8 cellular contexts compared by ENCODE assay signal in genomic region chr16:67155305-67156145, GRCh38. TPM values are rescaled to one million over a fixed set of nuclear protein-coding genes. Genes with fewer than 3 reads are reported as not detected.
DNase-seq lines count a peak whose midpoint lies in the region; ATAC-seq and TF ChIP-seq lines count a peak whose summit lies in the region.

No MANE protein-coding gene starts in this region.

- no peaks in the 10 kb centered on the region; the same call in 2 of the 3 replicates for H3K36me3 Mint-ChIP-seq in GM23338 (ENCODE audit: low read depth)

- peaks cover 5% of the 10 kb centered on the region; the same call in 1 of the 2 replicates for H4K20me1 ChIP-seq in GM23338 (replicated peaks; ENCODE audit: insufficient read depth)

- ATAC-seq in GM23338 (peak; percentile 52), lung (ENCODE audit: insufficient read depth, low FRiP score) (no peak)

- DNase-seq in AG09319 (ENCODE audit: extremely low read depth, low read depth) (no peak), GM23338 (ENCODE audit: low spot score) (peak; percentile 84), NCI-H69 (lab: John Stamatoyannopoulos, UW) (peak; percentile 78), lung (ENCODE audit: low spot score) (peak; percentile 76)
- DNase-seq in activated CD4-positive, alpha-beta T cell treated with anti-CD3 and anti-CD28 coated beads, Interleukin-2, amount 50 U/mL, for 48 hours, result peak; percentile 79 to 82
- peak; percentile 63 for DNase-seq in stimulated activated CD8-positive, alpha-beta memory T cell treated with anti-CD3 and anti-CD28 coated beads, Interleukin-12 subunit alpha, Interleukin-12 subunit beta, amount 100 ng/mL, for 1 hour (ENCODE audit: low read depth)
- no peak for DNase-seq in NK-92 treated with Interleukin-12 subunit alpha and Interleukin-12 subunit beta, amount 100 ng/mL, for 24 hours (lab: John Stamatoyannopoulos, UW)

- H3K27me3 Mint-ChIP-seq in GM23338 (ENCODE audit: insufficient read depth, low read depth, poor library complexity), result peaks cover 95% of the 10 kb centered on the region

- H3K36me3 ChIP-seq in GM23338 (ENCODE audit: insufficient read depth), result no peaks in the 10 kb centered on the region
- no peaks in the 10 kb centered on the region for H3K36me3 ChIP-seq in duodenal mucosa (ENCODE audit: control insufficient read depth in 1 of 2, insufficient read depth in 2 of 2, low read length in 2 of 2)
- H3K36me3 ChIP-seq in lung (ENCODE audit: control insufficient read depth in 2 of 2, insufficient read depth in 2 of 2, low read length in 2 of 2), result no peaks in the 10 kb centered on the region

- peak overlapping the region; percentile 87 for H3K4me2 ChIP-seq in GM23338

- H3K27ac Mint-ChIP-seq in GM23338, result no peak overlapping the region

- H3K9me3 Mint-ChIP-seq in GM23338, result peaks cover 3% of the 10 kb centered on the region; the same call in 1 of the 3 replicates

- WGBS in lung, 2 donors, result 15 to 20% methylated on average over 60 to 74 of the region's 74 CpGs

- peaks cover 18% of the 10 kb centered on the region; the same call in 2 of the 3 replicates for H3K4me1 Mint-ChIP-seq in GM23338

- TF ChIP-seq CTCF in AG09319 (IDR thresholded peaks at IDR 0.05; ENCODE audit: low read depth, low read length), result peak; percentile 55
- TF ChIP-seq CTCF in GM23338 (conservative IDR thresholded peaks at IDR 0.05; ENCODE audit: low read depth in 2 of 2), result peak; percentile 73 to 94
- peak; percentile 96 for TF ChIP-seq CTCF in lung (IDR thresholded peaks at IDR 0.05; ENCODE audit: control extremely low read depth, extremely low read depth)

- H3K4me3 Mint-ChIP-seq in GM23338, result peak overlapping the region; percentile 66

- H3K4me1 ChIP-seq in GM23338 (ENCODE audit: insufficient read depth), result peaks cover 25% of the 10 kb centered on the region; the same call in 1 of the 2 replicates
- peaks cover 30 to 47% of the 10 kb centered on the region in 2 donors for H3K4me1 ChIP-seq in duodenal mucosa (ENCODE audit: control insufficient read depth in 1 of 2, insufficient read depth in 2 of 2, low read length in 2 of 2)
- H3K4me1 ChIP-seq in lung (ENCODE audit: control insufficient read depth in 2 of 2, insufficient read depth in 2 of 2, low read length in 2 of 2), result peaks cover 0 to 9% of the 10 kb centered on the region in 2 donors

- H3K9me3 ChIP-seq in duodenal mucosa (ENCODE audit: control insufficient read depth in 1 of 2, low read length in 2 of 2), result no peaks in the 10 kb centered on the region
- H3K9me3 ChIP-seq in lung (ENCODE audit: control insufficient read depth in 2 of 2, insufficient read depth in 1 of 2, low read length in 1 of 2), result no peaks in the 10 kb centered on the region

- no peaks in the 10 kb centered on the region for H3K9me2 ChIP-seq in GM23338 (ENCODE audit: insufficient read depth)

- H3K9ac ChIP-seq in duodenal mucosa (ENCODE audit: low read depth in 1 of 2, low read length in 2 of 2), result no peak overlapping the region

- H3K79me2 ChIP-seq in GM23338 (replicated peaks; ENCODE audit: insufficient read depth), result no peaks in the 10 kb centered on the region

- H3K4me3 ChIP-seq in GM23338, result peak overlapping the region; percentile 57
- H3K4me3 ChIP-seq in duodenal mucosa (ENCODE audit: low read depth in 1 of 2, low read length in 2 of 2), result peak overlapping the region; percentile 28 to 29
- H3K4me3 ChIP-seq in lung, result no peak overlapping the region

- peaks cover 5% of the 10 kb centered on the region; the same call in 1 of the 2 replicates for H3F3A ChIP-seq in GM23338 (replicated peaks; ENCODE audit: low read depth)

- H2AFZ ChIP-seq in GM23338, result peak overlapping the region; percentile 72; the same call in 1 of the 2 replicates

- H3K27ac ChIP-seq in GM23338 (ENCODE audit: low read depth) (no peak overlapping the region), duodenal mucosa (ENCODE audit: low read depth, low read length) (no peak overlapping the region), lung (ENCODE audit: low read depth in 1 of 2, low read length in 1 of 2) (no peak overlapping the region)

- H3K27me3 ChIP-seq in GM23338 (ENCODE audit: insufficient read depth) (peaks cover 100% of the 10 kb centered on the region), duodenal mucosa (ENCODE audit: control insufficient read depth in 1 of 2, insufficient read depth in 2 of 2, low read length in 2 of 2) (no peaks in the 10 kb centered on the region), lung (ENCODE audit: control insufficient read depth, insufficient read depth) (no peaks in the 10 kb centered on the region)

TF ChIP-seq in GM23338, 12 proteins besides CTCF, POLR2A, EP300 and RAD21 (continues in another document):
- no peak for TF ChIP-seq POLR2AphosphoS5 (IDR thresholded peaks at IDR 0.05; ENCODE audit: low read depth)
- no peak for TF ChIP-seq EZH2 (IDR thresholded peaks at IDR 0.05; ENCODE audit: low read depth, unreplicated experiment)
- TF ChIP-seq ZNF331 (CRISPR knock-in tag; IDR thresholded peaks at IDR 0.05; ENCODE audit: low read depth), result no peak
- TF ChIP-seq JUNB (IDR thresholded peaks at IDR 0.05; ENCODE audit: unreplicated experiment), result no peak
- TF ChIP-seq ZNF114 (CRISPR knock-in tag; IDR thresholded peaks at IDR 0.05), result no peak
- no peak for TF ChIP-seq STAT1 (IDR thresholded peaks at IDR 0.05; ENCODE audit: unreplicated experiment)
- TF ChIP-seq REST (IDR thresholded peaks at IDR 0.05; ENCODE audit: unreplicated experiment), result no peak
- TF ChIP-seq EZH2phosphoT487 (IDR thresholded peaks at IDR 0.05; ENCODE audit: unreplicated experiment), result peak; percentile 78
- TF ChIP-seq CREB1 (CRISPR knock-in tag; IDR thresholded peaks at IDR 0.05; ENCODE audit: low read depth), result peak; percentile 20; the same call in 1 of the 2 replicates

RNA-seq across cellular contexts. Expression of gene TRADD, which starts 4.2 kb away (rescaled TPM):
- 0.42 TPM in 1 of 2 replicates, not detected in the other for total RNA-seq in GM23338 (2014; rRNA removed; shearing (Covaris generic))
- polyA plus RNA-seq in GM23338 (2016; fragmentation: Nextera tagmentation; extraction: Ambion mirVana) (0.50 and 0.55 TPM in 2 replicates), lung (10 to 100 TPM; 17.5 to 37.2 TPM)
- total RNA-seq in lung, result 10 to 100 TPM; 12.4 to 36.1 TPM

RNA-seq across cellular contexts. Expression of gene FBXL8, which starts 4.2 kb away (rescaled TPM):
- not detected in 2 replicates for total RNA-seq in GM23338 (2014; rRNA removed; shearing (Covaris generic))
- polyA plus RNA-seq in GM23338 (2016; fragmentation: Nextera tagmentation; extraction: Ambion mirVana), result 0.26 TPM in 1 of 2 replicates, not detected in the other
- total RNA-seq in lung, result 10 to 100 TPM in 1 of 2 donors, 1 to 10 TPM in 1; 3.6 to 30.9 TPM
- 10 to 100 TPM; 18.9 to 30.3 TPM for polyA plus RNA-seq in lung

RNA-seq across cellular contexts. Expression of gene B3GNT9, which starts 4.7 kb away (rescaled TPM):
- 6.8 and 7.0 TPM in 2 replicates for total RNA-seq in GM23338 (2014; rRNA removed; shearing (Covaris generic))
- polyA plus RNA-seq in GM23338 (2016; fragmentation: Nextera tagmentation; extraction: Ambion mirVana) (0.99 and 1.5 TPM in 2 replicates), lung (10 to 100 TPM in 1 of 2 donors, 1 to 10 TPM in 1; 8.4 to 12.0 TPM)
- 10 to 100 TPM; 17.1 to 22.9 TPM for total RNA-seq in lung

RNA-seq across cellular contexts. Expression of gene HSF4, which starts 9.0 kb away (rescaled TPM):
- total RNA-seq in GM23338 (2014; rRNA removed; shearing (Covaris generic)), result 1.3 TPM in 1 of 2 replicates, not detected in the other
- 0.19 TPM in 1 of 2 replicates, not detected in the other for polyA plus RNA-seq in GM23338 (2016; fragmentation: Nextera tagmentation; extraction: Ambion mirVana)
- 10 to 100 TPM in 1 of 2 donors, 1 to 10 TPM in 1; 5.1 to 28.9 TPM for total RNA-seq in lung
- polyA plus RNA-seq in lung, result 10 to 100 TPM; 13.1 to 62.5 TPM

RNA-seq across cellular contexts. Expression of gene NOL3, which starts 14.8 kb away (rescaled TPM):
- 0.27 and 3.3 TPM in 2 replicates for total RNA-seq in GM23338 (2014; rRNA removed; shearing (Covaris generic))
- polyA plus RNA-seq in GM23338 (2016; fragmentation: Nextera tagmentation; extraction: Ambion mirVana) (2.7 and 4.0 TPM in 2 replicates), lung (10 to 100 TPM; 35.5 to 46.8 TPM)
- total RNA-seq in lung, result 10 to 100 TPM; 25.3 to 51.9 TPM

Comparison
In these comparisons a context has a peak if more than half of its experiments do, and no peak if none do; other contexts are left out.
1. DNase-seq: peak in GM23338 (single experiment), NCI-H69 (single experiment), activated CD4-positive, alpha-beta T cell treated with anti-CD3 and anti-CD28 coated beads, Interleukin-2, amount 50 U/mL, for 48 hours (2 of 2), lung (single experiment) and stimulated activated CD8-positive, alpha-beta memory T cell treated with anti-CD3 and anti-CD28 coated beads, Interleukin-12 subunit alpha, Interleukin-12 subunit beta, amount 100 ng/mL, for 1 hour (single experiment); none in AG09319 (single experiment) and NK-92 treated with Interleukin-12 subunit alpha and Interleukin-12 subunit beta, amount 100 ng/mL, for 24 hours (single experiment).
2. Peak in every context shown above with its lines, with median percentiles within 50 percentile points of each other: CTCF ChIP-seq.